In the genomic region with DNA sequence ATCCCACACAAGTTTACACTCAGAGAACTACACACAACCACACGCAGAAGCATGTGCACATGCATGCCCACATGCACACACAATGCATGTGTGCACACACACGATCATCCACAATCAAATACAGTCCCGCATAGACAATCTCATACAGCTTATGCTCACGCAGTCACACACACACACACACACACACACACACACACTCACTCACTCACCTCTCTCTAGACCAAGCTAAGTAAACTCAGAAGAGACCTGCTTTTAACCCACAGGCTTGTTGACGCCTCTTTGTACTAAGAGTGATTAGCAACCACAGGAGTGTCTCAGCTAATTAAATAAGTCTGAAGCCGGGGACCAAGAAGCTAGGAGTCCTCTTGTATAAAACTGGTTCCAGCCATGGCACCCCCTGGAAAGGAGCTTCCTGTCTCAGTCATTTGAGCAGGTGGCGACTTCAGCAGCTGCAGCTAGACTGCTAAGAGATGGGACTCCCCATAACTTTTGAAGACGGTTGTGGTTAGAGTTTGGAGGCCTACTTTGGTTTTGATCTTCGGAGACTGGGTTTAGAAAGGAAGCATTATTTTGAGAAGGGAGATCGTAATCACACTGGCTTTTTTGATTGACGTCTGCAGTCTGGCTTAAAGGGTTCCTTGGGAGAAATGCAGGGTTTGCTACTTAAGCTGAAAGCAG, we compare ENCODE assay signal across 1 cellular context.
TF ChIP-seq lines count a peak whose summit lies in the region.

No MANE protein-coding gene starts in this region.

TF ChIP-seq in GM12878, 131 proteins besides CTCF, POLR2A, EP300 and RAD21 (continued from another document):
- TF ChIP-seq, protein P1, sequence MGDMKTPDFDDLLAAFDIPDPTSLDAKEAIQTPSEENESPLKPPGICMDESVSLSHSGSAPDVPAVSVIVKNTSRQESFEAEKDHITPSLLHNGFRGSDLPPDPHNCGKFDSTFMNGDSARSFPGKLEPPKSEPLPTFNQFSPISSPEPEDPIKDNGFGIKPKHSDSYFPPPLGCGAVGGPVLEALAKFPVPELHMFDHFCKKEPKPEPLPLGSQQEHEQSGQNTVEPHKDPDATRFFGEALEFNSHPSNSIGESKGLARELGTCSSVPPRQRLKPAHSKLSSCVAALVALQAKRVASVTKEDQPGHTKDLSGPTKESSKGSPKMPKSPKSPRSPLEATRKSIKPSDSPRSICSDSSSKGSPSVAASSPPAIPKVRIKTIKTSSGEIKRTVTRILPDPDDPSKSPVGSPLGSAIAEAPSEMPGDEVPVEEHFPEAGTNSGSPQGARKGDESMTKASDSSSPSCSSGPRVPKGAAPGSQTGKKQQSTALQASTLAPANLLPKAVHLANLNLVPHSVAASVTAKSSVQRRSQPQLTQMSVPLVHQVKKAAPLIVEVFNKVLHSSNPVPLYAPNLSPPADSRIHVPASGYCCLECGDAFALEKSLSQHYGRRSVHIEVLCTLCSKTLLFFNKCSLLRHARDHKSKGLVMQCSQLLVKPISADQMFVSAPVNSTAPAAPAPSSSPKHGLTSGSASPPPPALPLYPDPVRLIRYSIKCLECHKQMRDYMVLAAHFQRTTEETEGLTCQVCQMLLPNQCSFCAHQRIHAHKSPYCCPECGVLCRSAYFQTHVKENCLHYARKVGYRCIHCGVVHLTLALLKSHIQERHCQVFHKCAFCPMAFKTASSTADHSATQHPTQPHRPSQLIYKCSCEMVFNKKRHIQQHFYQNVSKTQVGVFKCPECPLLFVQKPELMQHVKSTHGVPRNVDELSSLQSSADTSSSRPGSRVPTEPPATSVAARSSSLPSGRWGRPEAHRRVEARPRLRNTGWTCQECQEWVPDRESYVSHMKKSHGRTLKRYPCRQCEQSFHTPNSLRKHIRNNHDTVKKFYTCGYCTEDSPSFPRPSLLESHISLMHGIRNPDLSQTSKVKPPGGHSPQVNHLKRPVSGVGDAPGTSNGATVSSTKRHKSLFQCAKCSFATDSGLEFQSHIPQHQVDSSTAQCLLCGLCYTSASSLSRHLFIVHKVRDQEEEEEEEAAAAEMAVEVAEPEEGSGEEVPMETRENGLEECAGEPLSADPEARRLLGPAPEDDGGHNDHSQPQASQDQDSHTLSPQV (IDR thresholded peaks at IDR 0.05): no peak
- TF ChIP-seq IKZF2 (IDR thresholded peaks at IDR 0.05) (peak; percentile 22 to 38; a peak in 1 of 4 replicates), NFIC (IDR thresholded peaks at IDR 0.05; ENCODE audit: low read depth, low read length) (peak; percentile 83; the same call in 1 of the 2 replicates), EED (IDR thresholded peaks at IDR 0.05; ENCODE audit: low read depth) (peak; percentile 76; the same call in 1 of the 2 replicates), PBX3 (IDR thresholded peaks at IDR 0.05; ENCODE audit: insufficient replicate concordance, low read depth, low read length) (peak; percentile 79), ZBTB4 (CRISPR knock-in tag; IDR thresholded peaks at IDR 0.05) (no peak), TCF12 (IDR thresholded peaks at IDR 0.05; ENCODE audit: low read depth, low read length) (peak; percentile 93), CHD4 (IDR thresholded peaks at IDR 0.05) (no peak), HDAC6 (IDR thresholded peaks at IDR 0.05; ENCODE audit: unreplicated experiment) (no peak), POU2F2 (IDR thresholded peaks at IDR 0.05; ENCODE audit: borderline replicate concordance, low read depth, low read length) (no peak), FOXM1 (IDR thresholded peaks at IDR 0.05; ENCODE audit: low read depth, low read length) (peak; percentile 82), YY1 (IDR thresholded peaks at IDR 0.05; ENCODE audit: low read depth, low read length) (0 out of 2 replicates have a peak, but pooled peaks have one; percentile 21), ZNF217 (IDR thresholded peaks at IDR 0.05) (0 out of 2 replicates have a peak, but pooled peaks have one; percentile 22), POLR2AphosphoS5 (IDR thresholded peaks at IDR 0.05; ENCODE audit: low read length) (no peak), MTA2 (IDR thresholded peaks at IDR 0.05; ENCODE audit: low read depth) (peak; percentile 64; the same call in 1 of the 2 replicates), TCF7 (IDR thresholded peaks at IDR 0.05; ENCODE audit: borderline replicate concordance) (peak; percentile 83), TAF1 (IDR thresholded peaks at IDR 0.05; ENCODE audit: borderline replicate concordance, low read depth, low read length) (peak; percentile 40; the same call in 1 of the 2 replicates), IKZF1 (conservative IDR thresholded peaks at IDR 0.05) (peak; percentile 36; the same call in 1 of the 2 replicates), MLLT1 (IDR thresholded peaks at IDR 0.05) (peak; percentile 85)
- TF ChIP-seq, protein P2, sequence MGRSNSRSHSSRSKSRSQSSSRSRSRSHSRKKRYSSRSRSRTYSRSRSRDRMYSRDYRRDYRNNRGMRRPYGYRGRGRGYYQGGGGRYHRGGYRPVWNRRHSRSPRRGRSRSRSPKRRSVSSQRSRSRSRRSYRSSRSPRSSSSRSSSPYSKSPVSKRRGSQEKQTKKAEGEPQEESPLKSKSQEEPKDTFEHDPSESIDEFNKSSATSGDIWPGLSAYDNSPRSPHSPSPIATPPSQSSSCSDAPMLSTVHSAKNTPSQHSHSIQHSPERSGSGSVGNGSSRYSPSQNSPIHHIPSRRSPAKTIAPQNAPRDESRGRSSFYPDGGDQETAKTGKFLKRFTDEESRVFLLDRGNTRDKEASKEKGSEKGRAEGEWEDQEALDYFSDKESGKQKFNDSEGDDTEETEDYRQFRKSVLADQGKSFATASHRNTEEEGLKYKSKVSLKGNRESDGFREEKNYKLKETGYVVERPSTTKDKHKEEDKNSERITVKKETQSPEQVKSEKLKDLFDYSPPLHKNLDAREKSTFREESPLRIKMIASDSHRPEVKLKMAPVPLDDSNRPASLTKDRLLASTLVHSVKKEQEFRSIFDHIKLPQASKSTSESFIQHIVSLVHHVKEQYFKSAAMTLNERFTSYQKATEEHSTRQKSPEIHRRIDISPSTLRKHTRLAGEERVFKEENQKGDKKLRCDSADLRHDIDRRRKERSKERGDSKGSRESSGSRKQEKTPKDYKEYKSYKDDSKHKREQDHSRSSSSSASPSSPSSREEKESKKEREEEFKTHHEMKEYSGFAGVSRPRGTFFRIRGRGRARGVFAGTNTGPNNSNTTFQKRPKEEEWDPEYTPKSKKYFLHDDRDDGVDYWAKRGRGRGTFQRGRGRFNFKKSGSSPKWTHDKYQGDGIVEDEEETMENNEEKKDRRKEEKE (IDR thresholded peaks at IDR 0.05): no peak
- TF ChIP-seq, protein P3, sequence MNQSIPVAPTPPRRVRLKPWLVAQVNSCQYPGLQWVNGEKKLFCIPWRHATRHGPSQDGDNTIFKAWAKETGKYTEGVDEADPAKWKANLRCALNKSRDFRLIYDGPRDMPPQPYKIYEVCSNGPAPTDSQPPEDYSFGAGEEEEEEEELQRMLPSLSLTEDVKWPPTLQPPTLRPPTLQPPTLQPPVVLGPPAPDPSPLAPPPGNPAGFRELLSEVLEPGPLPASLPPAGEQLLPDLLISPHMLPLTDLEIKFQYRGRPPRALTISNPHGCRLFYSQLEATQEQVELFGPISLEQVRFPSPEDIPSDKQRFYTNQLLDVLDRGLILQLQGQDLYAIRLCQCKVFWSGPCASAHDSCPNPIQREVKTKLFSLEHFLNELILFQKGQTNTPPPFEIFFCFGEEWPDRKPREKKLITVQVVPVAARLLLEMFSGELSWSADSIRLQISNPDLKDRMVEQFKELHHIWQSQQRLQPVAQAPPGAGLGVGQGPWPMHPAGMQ (IDR thresholded peaks at IDR 0.05; ENCODE audit: borderline replicate concordance): no peak
